10 cellular contexts compared by ENCODE assay signal in genomic region chr2:30708491-30709290, GRCh38.
DNase-seq lines count a peak whose midpoint lies in the region; ATAC-seq and TF ChIP-seq lines count a peak whose summit lies in the region.
"Had no signal": no experiment of that assay in that cellular context is flagged by ENCODE, and none has a peak within 500 bp of the region (broad histone marks: within the 10 kb centered on the region; RNA-seq: fewer than 3 reads in every experiment).

No MANE protein-coding gene starts in this region.

- H2AFZ ChIP-seq in fibroblast of lung (ENCODE audit: low read length) (no peak overlapping the region), smooth muscle cell (ENCODE audit: low read depth) (no peak overlapping the region)

- H3K79me2 ChIP-seq in fibroblast of lung (ENCODE audit: control insufficient read depth, insufficient read depth, low read length) (no peaks in the 10 kb centered on the region), smooth muscle cell (ENCODE audit: low read depth) (no peaks in the 10 kb centered on the region)

- H3K27me3 ChIP-seq in fibroblast of lung (ENCODE audit: control insufficient read depth, insufficient read depth, low read length), result no peaks in the 10 kb centered on the region
- no peaks in the 10 kb centered on the region for H3K27me3 ChIP-seq in smooth muscle cell (ENCODE audit: low read depth)
- H3K27me3 ChIP-seq: BLaER1 had no signal

- H3K4me2 ChIP-seq in fibroblast of lung (ENCODE audit: extremely low read depth, insufficient read depth, low read length), result no peak overlapping the region
- no peak overlapping the region for H3K4me2 ChIP-seq in smooth muscle cell
- H3K4me2 ChIP-seq: BLaER1 had no signal

- H3K9ac ChIP-seq in fibroblast of lung (ENCODE audit: insufficient read depth, low read length), result no peak overlapping the region
- no peak overlapping the region for H3K9ac ChIP-seq in smooth muscle cell (ENCODE audit: low read depth)
- H3K9ac ChIP-seq: BLaER1 had no signal

- TF ChIP-seq CTCF in fibroblast of lung (conservative IDR thresholded peaks at IDR 0.05 in 1 of 2, IDR thresholded peaks at IDR 0.05 in 1 of 2; ENCODE audit: low read depth in 1 of 2, low read length in 2 of 2) (peak; percentile 42 to 51), smooth muscle cell (IDR thresholded peaks at IDR 0.05; ENCODE audit: borderline replicate concordance, insufficient read depth, poor library complexity, severe bottlenecking) (peak; percentile 30)

- no peaks in the 10 kb centered on the region for H4K20me1 ChIP-seq in fibroblast of lung (ENCODE audit: control insufficient read depth, extremely low read depth, insufficient read depth, low read length)
- no peaks in the 10 kb centered on the region for H4K20me1 ChIP-seq in smooth muscle cell (ENCODE audit: low read depth)
- H4K20me1 ChIP-seq: BLaER1 had no signal

- H3K4me3 ChIP-seq in fibroblast of lung (replicated peaks in 1 of 4; ENCODE audit: control extremely low read depth in 1 of 4, insufficient read depth in 1 of 4, low read depth in 3 of 4, low read length in 4 of 4) (no peak overlapping the region), smooth muscle cell (no peak overlapping the region)
- H3K4me3 ChIP-seq: BLaER1, mucosa of descending colon had no signal

- no peak for ATAC-seq in GM21526 (IDR thresholded peaks at IDR 0.05; ENCODE audit: low FRiP score, unreplicated experiment)
- ATAC-seq: mucosa of descending colon had no signal

- H3K36me3 ChIP-seq in fibroblast of lung (ENCODE audit: control insufficient read depth, insufficient read depth, low read length) (no peaks in the 10 kb centered on the region), smooth muscle cell (ENCODE audit: low read depth) (no peaks in the 10 kb centered on the region)
- H3K36me3 ChIP-seq: BLaER1 had no signal

- H3F3A ChIP-seq in smooth muscle cell (ENCODE audit: low read depth), result no peaks in the 10 kb centered on the region

- DNase-seq in NCI-H2196 (lab: John Stamatoyannopoulos, UW; ENCODE audit: unreplicated experiment) (peak; percentile 11), NCI-H2196 treated with DMSO at 0.1 percent for 48 hours (lab: John Stamatoyannopoulos, UW; ENCODE audit: unreplicated experiment) (no peak), RPMI7951 (ENCODE audit: low read depth) (peak; percentile 22), fibroblast of lung (ENCODE audit: low read depth in 2 of 2) (peak; percentile 39 to 64), smooth muscle cell (lab: John Stamatoyannopoulos, UW; ENCODE audit: unreplicated experiment) (no peak), DMS153 treated with DMSO at 0.1 percent for 48 hours (lab: John Stamatoyannopoulos, UW; ENCODE audit: unreplicated experiment) (no peak), HuH-7.5 (ENCODE audit: low spot score) (no peak)

- WGBS in smooth muscle cell (ENCODE audit: low lambda C conversion rate), result 85% methylated on average over 10 of the region's 10 CpGs

- peaks cover 2% of the 10 kb centered on the region for H3K4me1 ChIP-seq in fibroblast of lung (ENCODE audit: control insufficient read depth, extremely low read depth, insufficient read depth, low read length)
- peaks cover 3% of the 10 kb centered on the region for H3K4me1 ChIP-seq in smooth muscle cell (ENCODE audit: low read depth)

- H3K27ac ChIP-seq in fibroblast of lung (ENCODE audit: insufficient read depth, low read length) (no peak overlapping the region), smooth muscle cell (ENCODE audit: low read depth) (no peak overlapping the region)
- H3K27ac ChIP-seq: BLaER1 had no signal

- H3K9me3 ChIP-seq in fibroblast of lung (ENCODE audit: control insufficient read depth, insufficient read depth, low read depth, low read length) (no peaks in the 10 kb centered on the region), smooth muscle cell (replicated peaks; ENCODE audit: low read depth) (no peaks in the 10 kb centered on the region)
- H3K9me3 ChIP-seq: BLaER1, mucosa of descending colon had no signal

Comparison
In these comparisons a context has a peak if more than half of its experiments do, and no peak if none do; other contexts are left out.
1. DNase-seq: peak in NCI-H2196 (single experiment), RPMI7951 (single experiment) and fibroblast of lung (2 of 2); none in NCI-H2196 treated with DMSO at 0.1 percent for 48 hours (single experiment), smooth muscle cell (single experiment), DMS153 treated with DMSO at 0.1 percent for 48 hours (single experiment) and HuH-7.5 (single experiment).